In genomic region chr5:74642543-74642863, GRCh38 we compare ENCODE assay signal across 13 cellular contexts. TPM values are rescaled to one million over a fixed set of nuclear protein-coding genes. Genes with fewer than 3 reads are reported as not detected.
DNase-seq lines count a peak whose midpoint lies in the region; ATAC-seq, FAIRE-seq and TF ChIP-seq lines count a peak whose summit lies in the region.
"Had no signal": no experiment of that assay in that cellular context is flagged by ENCODE, and none has a peak within 500 bp of the region (broad histone marks: within the 10 kb centered on the region; RNA-seq: fewer than 3 reads in every experiment).

No MANE protein-coding gene starts in this region.

- intact Hi-C loops in left lung (cut with DNase I): no loop called here

- 59% methylated on average over 6 of the region's 6 CpGs for WGBS in smooth muscle cell (ENCODE audit: low lambda C conversion rate)

- H3K9me3 ChIP-seq in HUES6 (ENCODE audit: control insufficient read depth, insufficient read depth, low read depth, low read length) (no peaks in the 10 kb centered on the region), astrocyte (ENCODE audit: insufficient read depth, low read depth, low read length) (peaks cover 2% of the 10 kb centered on the region), left lung (no peaks in the 10 kb centered on the region), smooth muscle cell (replicated peaks; ENCODE audit: low read depth) (no peaks in the 10 kb centered on the region)
- H3K9me3 ChIP-seq: tibial artery had no signal

- no peaks in the 10 kb centered on the region for H3K27me3 Mint-ChIP-seq in astrocyte (ENCODE audit: low read depth, unreplicated experiment)

- H3K27ac Mint-ChIP-seq in astrocyte (ENCODE audit: unreplicated experiment): peak overlapping the region; percentile 99
- H3K27ac Mint-ChIP-seq: activated naive CD4-positive, alpha-beta T cell treated with anti-CD3 and anti-CD28 coated beads, Interleukin-2, amount 50 U/mL, for 72 hours had no signal

- no peak overlapping the region for H2AFZ ChIP-seq in astrocyte (ENCODE audit: low read depth, low read length)
- peak overlapping the region; percentile 50 for H2AFZ ChIP-seq in smooth muscle cell (ENCODE audit: low read depth)

- FAIRE-seq in astrocyte (lab: Jason Lieb, UNC) (no peak), RCC 7860 (lab: Jason Lieb, UNC) (no peak)
- FAIRE-seq: islet of Langerhans had no signal

- H3K36me3 ChIP-seq in HUES6 (ENCODE audit: control insufficient read depth, insufficient read depth, low read length) (no peaks in the 10 kb centered on the region; the same call in 1 of the 2 replicates), astrocyte (ENCODE audit: insufficient read depth, low read length) (no peaks in the 10 kb centered on the region), left lung (no peaks in the 10 kb centered on the region), smooth muscle cell (ENCODE audit: low read depth) (no peaks in the 10 kb centered on the region)
- H3K36me3 ChIP-seq: tibial artery had no signal

- ATAC-seq in left lung (no peak), GM18520 (IDR thresholded peaks at IDR 0.05; ENCODE audit: unreplicated experiment) (no peak)
- ATAC-seq: activated naive CD4-positive, alpha-beta T cell treated with anti-CD3 and anti-CD28 coated beads, Interleukin-2, amount 50 U/mL, for 72 hours had no signal

- H3F3A ChIP-seq in smooth muscle cell (ENCODE audit: low read depth): peaks cover 28% of the 10 kb centered on the region

- H3K4me3 ChIP-seq in HUES6 (ENCODE audit: low read depth, low read length) (peak overlapping the region; percentile 77), astrocyte (ENCODE audit: insufficient read depth, low read depth, low read length) (no peak overlapping the region), left lung (no peak overlapping the region), smooth muscle cell (peak overlapping the region; percentile 72)

- H3K4me2 ChIP-seq in astrocyte (ENCODE audit: low read length) (peak overlapping the region; percentile 85), smooth muscle cell (peak overlapping the region; percentile 90)

- H3K27me3 ChIP-seq in HUES6 (ENCODE audit: control insufficient read depth, insufficient read depth, low read length) (peaks cover 40% of the 10 kb centered on the region), astrocyte (ENCODE audit: insufficient read depth, low read length) (no peaks in the 10 kb centered on the region), left lung (no peaks in the 10 kb centered on the region), smooth muscle cell (ENCODE audit: low read depth) (no peaks in the 10 kb centered on the region)
- H3K27me3 ChIP-seq: tibial artery had no signal

- H3K27ac ChIP-seq in HUES6 (ENCODE audit: low read depth, low read length) (no peak overlapping the region), astrocyte (ENCODE audit: low read depth, low read length) (peak overlapping the region; percentile 90), left lung (peak overlapping the region; percentile 97), smooth muscle cell (ENCODE audit: low read depth) (peak overlapping the region; percentile 94)

- H3K36me3 Mint-ChIP-seq in astrocyte (ENCODE audit: low read depth, unreplicated experiment): peaks cover 10% of the 10 kb centered on the region
- H3K36me3 Mint-ChIP-seq: activated naive CD4-positive, alpha-beta T cell treated with anti-CD3 and anti-CD28 coated beads, Interleukin-2, amount 50 U/mL, for 72 hours; naive B cell had no signal

- H4K20me1 ChIP-seq in astrocyte (ENCODE audit: insufficient read depth, low read length) (peaks cover 27% of the 10 kb centered on the region), smooth muscle cell (ENCODE audit: low read depth) (peaks cover 23% of the 10 kb centered on the region)

- peaks cover 3% of the 10 kb centered on the region for H3K9me3 Mint-ChIP-seq in astrocyte (ENCODE audit: unreplicated experiment)
- H3K9me3 Mint-ChIP-seq: activated naive CD4-positive, alpha-beta T cell treated with anti-CD3 and anti-CD28 coated beads, Interleukin-2, amount 50 U/mL, for 72 hours; naive B cell had no signal

- H3K79me2 ChIP-seq in astrocyte (ENCODE audit: insufficient read depth, low read length): peaks cover 30% of the 10 kb centered on the region
- peaks cover 28% of the 10 kb centered on the region for H3K79me2 ChIP-seq in smooth muscle cell (ENCODE audit: low read depth)

- no peak for DNase-seq in astrocyte (ENCODE audit: low read depth)
- DNase-seq in left lung: no peak
- no peak for DNase-seq in smooth muscle cell (lab: John Stamatoyannopoulos, UW; ENCODE audit: unreplicated experiment)
- no peak for DNase-seq in SK-N-DZ (ENCODE audit: low spot score)
- DNase-seq in RCC 7860 (ENCODE audit: low spot score): no peak
- no peak for DNase-seq in NK-92 treated with Interleukin-12 subunit alpha and Interleukin-12 subunit beta, amount 100 ng/mL, for 24 hours (lab: John Stamatoyannopoulos, UW)
- DNase-seq: cortex of kidney had no signal

- TF ChIP-seq CTCF in astrocyte (IDR thresholded peaks at IDR 0.05; ENCODE audit: insufficient read depth, low read depth, low read length) (no peak), left lung (IDR thresholded peaks at IDR 0.05) (no peak), smooth muscle cell (IDR thresholded peaks at IDR 0.05; ENCODE audit: borderline replicate concordance, insufficient read depth, poor library complexity, severe bottlenecking) (no peak)

- peaks cover 27% of the 10 kb centered on the region for H3K4me1 Mint-ChIP-seq in astrocyte (ENCODE audit: low read depth, unreplicated experiment)

- H3K4me3 Mint-ChIP-seq in astrocyte (ENCODE audit: unreplicated experiment): no peak overlapping the region

- H3K4me1 ChIP-seq in HUES6 (ENCODE audit: control insufficient read depth, insufficient read depth, low read length) (peaks cover 16% of the 10 kb centered on the region), astrocyte (ENCODE audit: insufficient read depth, low read length) (peaks cover 40% of the 10 kb centered on the region), left lung (peaks cover 19 to 63% of the 10 kb centered on the region in 2 donors), smooth muscle cell (ENCODE audit: low read depth) (peaks cover 44% of the 10 kb centered on the region)

- peak overlapping the region; percentile 96 for H3K9ac ChIP-seq in HUES6 (ENCODE audit: low read length)
- H3K9ac ChIP-seq in astrocyte (ENCODE audit: low read length): peak overlapping the region; percentile 91
- H3K9ac ChIP-seq in smooth muscle cell (ENCODE audit: low read depth): peak overlapping the region; percentile 45

RNA-seq across cellular contexts. Expression of gene ENC1, which starts 2.0 kb away (rescaled TPM):
- total RNA-seq in astrocyte: 363 and 389 TPM in 2 replicates
- total RNA-seq in left lung: 10 to 100 TPM; 34.6 to 51.3 TPM
- total RNA-seq in smooth muscle cell: 110 and 117 TPM in 2 replicates
- 17.4 and 73.4 TPM in 2 replicates for polyA plus RNA-seq in smooth muscle cell
- polyA plus RNA-seq in SK-N-DZ (2014; cell fraction: cytosol; rRNA removed): 8.4 and 11.2 TPM in 2 replicates
- polyA plus RNA-seq in SK-N-DZ (2014; cell fraction: nucleus; rRNA removed): 7.7 and 8.7 TPM in 2 replicates

RNA-seq across cellular contexts. Expression of gene HEXB, which starts 42.5 kb away (rescaled TPM):
- 96.3 and 99.3 TPM in 2 replicates for total RNA-seq in astrocyte
- total RNA-seq in left lung: 100 to 1,000 TPM; 204 to 215 TPM
- 109 and 111 TPM in 2 replicates for total RNA-seq in smooth muscle cell
- polyA plus RNA-seq in smooth muscle cell: 102 and 108 TPM in 2 replicates
- polyA plus RNA-seq in SK-N-DZ (2014; cell fraction: cytosol; rRNA removed): 27.8 and 31.9 TPM in 2 replicates
- 20.2 and 25.0 TPM in 2 replicates for polyA plus RNA-seq in SK-N-DZ (2014; cell fraction: nucleus; rRNA removed)

Comparison
In these comparisons a context has a peak if more than half of its experiments do, and no peak if none do; other contexts are left out.
1. H3K4me3 ChIP-seq: peak in HUES6 (single experiment) and smooth muscle cell (single experiment); none in astrocyte (single experiment) and left lung (0 of 2).
2. H3K9ac ChIP-seq: peak in every context shown above with its lines; median percentile 96 in HUES6; 91 in astrocyte; 45 in smooth muscle cell.